Comparison of ENCODE assay signal across 13 cellular contexts in genomic region chr1:2273401-2274090, GRCh38. TPM values are rescaled to one million over a fixed set of nuclear protein-coding genes. Genes with fewer than 3 reads are reported as not detected.
A peak's percentile ranks its signal among the peaks of the same experiment; 100 is the strongest.
DNase-seq lines count a peak whose midpoint lies in the region; TF ChIP-seq lines count a peak whose summit lies in the region.
"Had no signal": no experiment of that assay in that cellular context is flagged by ENCODE, and none has a peak within 500 bp of the region (broad histone marks: within the 10 kb centered on the region; RNA-seq: fewer than 3 reads in every experiment).

No MANE protein-coding gene starts in this region.

- 73% methylated on average over 24 of the region's 29 CpGs for WGBS in mammary epithelial cell (ENCODE audit: low coverage, missing lambda C conversion rate)
- 79% methylated on average over 29 of the region's 29 CpGs; no CpG with 5 or more reads in 1 of the 2 donors for WGBS in transverse colon (ENCODE audit: low coverage in 1 of 2), 2 donors

- TF ChIP-seq POLR2A in breast epithelium (IDR thresholded peaks at IDR 0.05) (no peak), transverse colon (IDR thresholded peaks at IDR 0.05) (no peak)

- peak overlapping the region; percentile 25 for H3K4me3 Mint-ChIP-seq in nephron progenitor cell
- no peak overlapping the region for H3K4me3 Mint-ChIP-seq in activated CD4-positive, alpha-beta T cell treated with anti-CD3 and anti-CD28 coated beads, Interleukin-2, amount 10 ng/mL, durations not matched to agents 7 days and 5 days

- TF ChIP-seq EP300 in transverse colon (IDR thresholded peaks at IDR 0.05; ENCODE audit: low read depth), result no peak

- peak overlapping the region; percentile 91 for H3K27ac Mint-ChIP-seq in nephron progenitor cell
- H3K27ac Mint-ChIP-seq in activated CD4-positive, alpha-beta T cell treated with anti-CD3 and anti-CD28 coated beads, Interleukin-2, amount 10 ng/mL, durations not matched to agents 7 days and 5 days, result no peak overlapping the region

- H3K9me3 ChIP-seq in breast epithelium (no peaks in the 10 kb centered on the region), mammary epithelial cell (replicated peaks; ENCODE audit: insufficient read depth, low read length) (no peaks in the 10 kb centered on the region), fibroblast of lung (ENCODE audit: control insufficient read depth, insufficient read depth, low read depth, low read length) (no peaks in the 10 kb centered on the region), transverse colon (no peaks in the 10 kb centered on the region)

- H3K9me3 Mint-ChIP-seq in nephron progenitor cell, result no peaks in the 10 kb centered on the region
- H3K9me3 Mint-ChIP-seq in activated CD4-positive, alpha-beta T cell treated with anti-CD3 and anti-CD28 coated beads, Interleukin-2, amount 10 ng/mL, durations not matched to agents 7 days and 5 days, result no peaks in the 10 kb centered on the region

- H3K79me2 ChIP-seq in mammary epithelial cell (ENCODE audit: insufficient read depth, low read length), result peaks cover 98% of the 10 kb centered on the region
- H3K79me2 ChIP-seq in fibroblast of lung (ENCODE audit: control insufficient read depth, insufficient read depth, low read length), result peaks cover 97% of the 10 kb centered on the region

- in situ Hi-C loops in mammary epithelial cell (cut with MboI; ENCODE audit: low sequenced_read_pairs in 2 of 2) (no loop called here), transverse colon (cut with MboI; ENCODE audit: low pct_ligation_motif_present in 1 of 4, low pct_unique_long_range_greater_than_20kb in 1 of 4, low sequenced_read_pairs in 3 of 4) (no loop called here)

- peaks cover 14% of the 10 kb centered on the region for H3K36me3 Mint-ChIP-seq in nephron progenitor cell (ENCODE audit: low read depth)
- H3K36me3 Mint-ChIP-seq in activated CD4-positive, alpha-beta T cell treated with anti-CD3 and anti-CD28 coated beads, Interleukin-2, amount 10 ng/mL, durations not matched to agents 7 days and 5 days (ENCODE audit: low read depth), result peaks cover 13% of the 10 kb centered on the region

- H3K4me2 ChIP-seq in mammary epithelial cell (ENCODE audit: insufficient read depth, low read depth, low read length) (no peak overlapping the region), fibroblast of lung (ENCODE audit: extremely low read depth, insufficient read depth, low read length) (peak overlapping the region; percentile 2)

- POLR2A ChIA-PET in activated CD4-positive, alpha-beta T cell treated with anti-CD3 and anti-CD28 coated beads, Interleukin-2, amount 10 ng/mL, durations not matched to agents 7 days and 5 days (lab: Charles Lee), result no interaction called here

- intact Hi-C loops in breast epithelium (cut with DNase I; ENCODE audit: low total_unique reads), result no loop called here
- intact Hi-C loops in mammary epithelial cell (cut with micrococcal nuclease), result no loop called here
- intact Hi-C loops in transverse colon (cut with DNase I; ENCODE audit: low total_unique reads), result no loop called here

- H2AFZ ChIP-seq in mammary epithelial cell (ENCODE audit: low read depth, low read length), result no peak overlapping the region
- H2AFZ ChIP-seq in fibroblast of lung (ENCODE audit: low read length), result no peak overlapping the region

- peaks cover 93% of the 10 kb centered on the region for H3K4me1 Mint-ChIP-seq in nephron progenitor cell
- H3K4me1 Mint-ChIP-seq in activated CD4-positive, alpha-beta T cell treated with anti-CD3 and anti-CD28 coated beads, Interleukin-2, amount 10 ng/mL, durations not matched to agents 7 days and 5 days, result peaks cover 32% of the 10 kb centered on the region

- H3K27ac ChIP-seq in breast epithelium, result peak overlapping the region; percentile 21 to 86
- H3K27ac ChIP-seq in mammary epithelial cell (ENCODE audit: insufficient read depth, low read depth, low read length), result no peak overlapping the region
- H3K27ac ChIP-seq in fibroblast of lung (ENCODE audit: insufficient read depth, low read length), result peak overlapping the region; percentile 41
- H3K27ac ChIP-seq in transverse colon, result peak overlapping the region; percentile 33 to 76 (median 70)

- H3K36me3 ChIP-seq in breast epithelium (no peaks in the 10 kb centered on the region), mammary epithelial cell (ENCODE audit: insufficient read depth, low read length) (peaks cover 2% of the 10 kb centered on the region), fibroblast of lung (ENCODE audit: control insufficient read depth, insufficient read depth, low read length) (peaks cover 6% of the 10 kb centered on the region), transverse colon (no peaks in the 10 kb centered on the region)

- TF ChIP-seq CTCF in breast epithelium (IDR thresholded peaks at IDR 0.05) (no peak), mammary epithelial cell (conservative IDR thresholded peaks at IDR 0.05 in 1 of 2, IDR thresholded peaks at IDR 0.05 in 1 of 2; ENCODE audit: extremely low read depth in 1 of 2, insufficient read depth in 1 of 2, low read depth in 1 of 2, low read length in 2 of 2) (no peak), fibroblast of lung (conservative IDR thresholded peaks at IDR 0.05 in 1 of 2, IDR thresholded peaks at IDR 0.05 in 1 of 2; ENCODE audit: low read depth in 1 of 2, low read length in 2 of 2) (no peak), nephron progenitor cell (IDR thresholded peaks at IDR 0.05) (no peak), transverse colon (IDR thresholded peaks at IDR 0.05) (no peak)

- H3K27me3 ChIP-seq in breast epithelium (no peaks in the 10 kb centered on the region), mammary epithelial cell (ENCODE audit: insufficient read depth, low read length) (no peaks in the 10 kb centered on the region), fibroblast of lung (ENCODE audit: control insufficient read depth, insufficient read depth, low read length) (no peaks in the 10 kb centered on the region), transverse colon (no peaks in the 10 kb centered on the region)

- H3K4me3 ChIP-seq in breast epithelium (peak overlapping the region in 1 of 3 donors; percentile 20), mammary epithelial cell (replicated peaks in 1 of 3; ENCODE audit: insufficient read depth in 1 of 3, low read depth in 2 of 3, low read length in 3 of 3) (no peak overlapping the region), fibroblast of lung (replicated peaks in 1 of 4; ENCODE audit: control extremely low read depth in 1 of 4, insufficient read depth in 1 of 4, low read depth in 3 of 4, low read length in 4 of 4) (no peak overlapping the region), transverse colon (no peak overlapping the region)

- H4K20me1 ChIP-seq in mammary epithelial cell (ENCODE audit: insufficient read depth, low read length) (peaks cover 4% of the 10 kb centered on the region), fibroblast of lung (ENCODE audit: control insufficient read depth, extremely low read depth, insufficient read depth, low read length) (peaks cover 1% of the 10 kb centered on the region)

- H3K27me3 Mint-ChIP-seq in nephron progenitor cell (ENCODE audit: low read depth, poor library complexity), result no peaks in the 10 kb centered on the region
- H3K27me3 Mint-ChIP-seq in activated CD4-positive, alpha-beta T cell treated with anti-CD3 and anti-CD28 coated beads, Interleukin-2, amount 10 ng/mL, durations not matched to agents 7 days and 5 days, result no peaks in the 10 kb centered on the region

- DNase-seq in breast epithelium (ENCODE audit: low spot score in 2 of 2) (no peak), mammary epithelial cell (no peak), fibroblast of lung (ENCODE audit: low read depth in 2 of 2) (no peak), nephron progenitor cell (peak; percentile 28), transverse colon (no peak), glomerular visceral epithelial cell (ENCODE audit: extremely low spot score) (no peak)
- no peak for DNase-seq in stimulated activated CD4-positive, alpha-beta T cell treated with anti-CD3 and anti-CD28 coated beads, Interleukin-1b, Interleukin-23, amount 100 ng/mL, for 48 hours
- DNase-seq in activated CD4-positive, alpha-beta T cell treated with anti-CD3 and anti-CD28 coated beads, Interleukin-2, amount 10 ng/mL, durations not matched to agents 7 days and 5 days, result no peak
- DNase-seq: activated CD4-positive, CD25-positive, alpha-beta regulatory T cell; Calu3; NCI-H2029; NCI-H526 treated with DMSO at 0.1 percent for 48 hours; stimulated activated CD4-positive, alpha-beta T cell treated with anti-CD3 and anti-CD28 coated beads, Interleukin-2, amount 100 ng/mL, for 48 hours had no signal

- H3K9ac ChIP-seq in mammary epithelial cell (ENCODE audit: insufficient read depth, low read length) (no peak overlapping the region), fibroblast of lung (ENCODE audit: insufficient read depth, low read length) (no peak overlapping the region)

- dilution Hi-C loops in mammary epithelial cell (cut with HindIII; ENCODE audit: low sequenced_read_pairs), result loop anchor here (5.0 kb wide), 2 partner anchors 76 to 104 kb away; no protein-coding TSS in a partner anchor

- CTCF ChIA-PET in mammary epithelial cell (lab: Charles Lee; ENCODE audit: low non-redundant PET), result no interaction called here
- CTCF ChIA-PET in activated CD4-positive, alpha-beta T cell treated with anti-CD3 and anti-CD28 coated beads, Interleukin-2, amount 10 ng/mL, durations not matched to agents 7 days and 5 days (lab: Charles Lee), result no interaction called here

- H3K4me1 ChIP-seq in breast epithelium (peaks cover 28 to 43% of the 10 kb centered on the region in 2 donors), mammary epithelial cell (ENCODE audit: insufficient read depth, low read length) (peaks cover 38% of the 10 kb centered on the region), fibroblast of lung (ENCODE audit: control insufficient read depth, extremely low read depth, insufficient read depth, low read length) (peaks cover 40% of the 10 kb centered on the region), transverse colon (peaks cover 73 to 96% (median 89%) of the 10 kb centered on the region in 4 donors)

- no TSS peak for BruUV-seq in mammary epithelial cell (replicated peaks; lab: Mats Ljungman, UMichigan)

RNA-seq across cellular contexts. Expression of gene SKI, which starts 45.4 kb away (rescaled TPM):
- total RNA-seq in breast epithelium, result 10 to 100 TPM; 22.1 to 33.8 (median 26.7) TPM
- total RNA-seq in mammary epithelial cell, result 10 to 100 TPM; 27.2 to 47.8 TPM
- polyA plus RNA-seq in mammary epithelial cell, result 10.5 TPM
- 34.8 TPM for polyA minus RNA-seq in mammary epithelial cell
- total RNA-seq in fibroblast of lung, result 18.0 and 21.8 TPM in 2 replicates
- polyA plus RNA-seq in fibroblast of lung, result 11.6 and 18.3 TPM in 2 replicates
- polyA plus RNA-seq in fibroblast of lung (2012), result 30.8 and 38.0 TPM in 2 replicates
- 18.0 and 19.2 TPM in 2 replicates for polyA minus RNA-seq in fibroblast of lung (ENCODE audit: low replicate concordance)
- 10 to 100 TPM; 24.4 to 52.4 (median 32.2) TPM for total RNA-seq in transverse colon
- total RNA-seq in activated CD4-positive, alpha-beta T cell treated with anti-CD3 and anti-CD28 coated beads, Interleukin-2, amount 10 ng/mL, durations not matched to agents 7 days and 5 days, result 10 to 100 TPM; 60.7 to 62.0 TPM
